33 cellular contexts compared by ENCODE assay signal in the genomic region with DNA sequence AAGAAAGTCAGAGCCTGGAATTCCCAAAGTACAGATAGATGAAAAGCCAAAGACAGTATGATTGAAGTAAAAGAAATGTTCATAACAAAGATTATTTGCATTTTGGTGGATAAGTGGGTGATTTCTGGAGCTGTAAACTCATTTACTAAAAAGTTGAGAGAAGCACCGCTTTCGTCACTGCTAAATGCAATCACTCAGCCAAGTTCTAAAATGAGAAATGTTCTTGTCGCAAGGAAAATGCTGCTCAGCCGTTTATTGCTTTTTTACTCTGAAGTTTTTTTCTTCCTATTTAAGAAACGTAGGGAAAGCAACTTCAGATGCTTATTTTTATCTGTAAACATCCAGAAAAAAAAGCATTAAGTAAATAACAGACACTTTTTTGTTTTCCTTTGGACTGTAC.
"Had no signal": no experiment of that assay in that cellular context is flagged by ENCODE, and none has a peak within 500 bp of the region (broad histone marks: within the 10 kb centered on the region; RNA-seq: fewer than 3 reads in every experiment).

No MANE protein-coding gene starts in this region.

- H3K4me1 Mint-ChIP-seq: activated CD4-positive, alpha-beta T cell treated with anti-CD3 and anti-CD28 coated beads, Interleukin-2, amount 10 ng/mL, durations not matched to agents 24 days and 14 days; activated naive CD4-positive, alpha-beta T cell treated with anti-CD3 and anti-CD28 coated beads, Interleukin-2, amount 10 ng/mL, durations not matched to agents 7 days and 5 days; activated naive CD8-positive, alpha-beta T cell treated with anti-CD3 and anti-CD28 coated beads, Interleukin-2, amount 10 ng/mL, durations not matched to agents 7 days and 5 days; naive thymus-derived CD4-positive, alpha-beta T cell; T-helper 17 cell had no signal

- H3K4me1 ChIP-seq: esophagus muscularis mucosa, gastroesophageal sphincter, vagina had no signal

- ATAC-seq: gastroesophageal sphincter; left colon; naive thymus-derived CD4-positive, alpha-beta T cell; sciatic nerve; stimulated activated naive CD8-positive, alpha-beta T cell treated with anti-CD3 and anti-CD28 coated beads, Interleukin-15, Interleukin-2, amounts not matched to agents 100 U/mL and 50 U/mL, for 24 hours; T-helper 17 cell had no signal

- H3K27me3 Mint-ChIP-seq: activated CD4-positive, alpha-beta memory T cell treated with anti-CD3 and anti-CD28 coated beads for 36 hours; activated naive CD4-positive, alpha-beta T cell treated with anti-CD3 and anti-CD28 coated beads, Interleukin-2, amount 10 ng/mL, durations not matched to agents 7 days and 5 days; progenitor cell of endocrine pancreas; type B pancreatic cell had no signal

- H3K36me3 ChIP-seq: brain microvascular endothelial cell, esophagus muscularis mucosa, gastroesophageal sphincter, ovary, vagina, WERI-Rb-1 had no signal

- H3K27ac Mint-ChIP-seq: activated CD4-positive, alpha-beta memory T cell treated with anti-CD3 and anti-CD28 coated beads for 36 hours; activated CD4-positive, alpha-beta T cell treated with anti-CD3 and anti-CD28 coated beads, Interleukin-2, amount 10 ng/mL, durations not matched to agents 24 days and 14 days; activated naive CD4-positive, alpha-beta T cell treated with anti-CD3 and anti-CD28 coated beads, Interleukin-2, amount 10 ng/mL, durations not matched to agents 7 days and 5 days; activated naive CD8-positive, alpha-beta T cell treated with anti-CD3 and anti-CD28 coated beads, Interleukin-2, amount 10 ng/mL, durations not matched to agents 7 days and 5 days; activated T-helper 1 cell treated with anti-CD3 and anti-CD28 coated beads, Interleukin-12 subunit alpha, Interleukin-12 subunit beta, Interleukin-2, Interleukin-4 antibody, amounts not matched to agents 30 ng/mL and 10 ng/mL and 1 ng/mL, durations not matched to agents 14 hours and 24 hours and 36 hours; naive thymus-derived CD4-positive, alpha-beta T cell; progenitor cell of endocrine pancreas; T-helper 17 cell; type B pancreatic cell had no signal

- H3K9me3 Mint-ChIP-seq: activated CD4-positive, alpha-beta memory T cell treated with anti-CD3 and anti-CD28 coated beads for 36 hours; activated CD4-positive, alpha-beta T cell treated with anti-CD3 and anti-CD28 coated beads, Interleukin-2, amount 10 ng/mL, durations not matched to agents 24 days and 14 days; activated naive CD4-positive, alpha-beta T cell treated with anti-CD3 and anti-CD28 coated beads, Interleukin-2, amount 10 ng/mL, durations not matched to agents 7 days and 5 days; activated naive CD8-positive, alpha-beta T cell treated with anti-CD3 and anti-CD28 coated beads, Interleukin-2, amount 10 ng/mL, durations not matched to agents 7 days and 5 days; activated T-helper 1 cell treated with anti-CD3 and anti-CD28 coated beads, Interleukin-12 subunit alpha, Interleukin-12 subunit beta, Interleukin-2, Interleukin-4 antibody, amounts not matched to agents 30 ng/mL and 10 ng/mL and 1 ng/mL, durations not matched to agents 14 hours and 24 hours and 36 hours; naive thymus-derived CD4-positive, alpha-beta T cell; type B pancreatic cell had no signal

- H3K4me3 Mint-ChIP-seq: activated CD4-positive, alpha-beta memory T cell treated with anti-CD3 and anti-CD28 coated beads for 36 hours; activated CD4-positive, alpha-beta T cell treated with anti-CD3 and anti-CD28 coated beads, Interleukin-2, amount 10 ng/mL, durations not matched to agents 24 days and 14 days; activated naive CD4-positive, alpha-beta T cell treated with anti-CD3 and anti-CD28 coated beads, Interleukin-2, amount 10 ng/mL, durations not matched to agents 7 days and 5 days; activated naive CD8-positive, alpha-beta T cell treated with anti-CD3 and anti-CD28 coated beads, Interleukin-2, amount 10 ng/mL, durations not matched to agents 7 days and 5 days; activated T-helper 1 cell treated with anti-CD3 and anti-CD28 coated beads, Interleukin-12 subunit alpha, Interleukin-12 subunit beta, Interleukin-2, Interleukin-4 antibody, amounts not matched to agents 30 ng/mL and 10 ng/mL and 1 ng/mL, durations not matched to agents 14 hours and 24 hours and 36 hours; naive thymus-derived CD4-positive, alpha-beta T cell; T-helper 17 cell; type B pancreatic cell had no signal

- H3K27ac ChIP-seq: brain microvascular endothelial cell, esophagus muscularis mucosa, gastroesophageal sphincter, skin epidermis, vagina, WERI-Rb-1 had no signal

- H3K4me3 ChIP-seq: esophagus muscularis mucosa, gastroesophageal sphincter, ovary, skin epidermis, vagina had no signal

- H3K36me3 Mint-ChIP-seq: activated CD4-positive, alpha-beta memory T cell treated with anti-CD3 and anti-CD28 coated beads for 36 hours; activated naive CD4-positive, alpha-beta T cell treated with anti-CD3 and anti-CD28 coated beads, Interleukin-2, amount 10 ng/mL, durations not matched to agents 7 days and 5 days; activated naive CD8-positive, alpha-beta T cell treated with anti-CD3 and anti-CD28 coated beads, Interleukin-2, amount 10 ng/mL, durations not matched to agents 7 days and 5 days; naive thymus-derived CD4-positive, alpha-beta T cell; type B pancreatic cell had no signal

- H3K9me3 ChIP-seq: esophagus muscularis mucosa, gastroesophageal sphincter, ovary, vagina had no signal

- DNase-seq: activated CD4-positive, alpha-beta memory T cell treated with anti-CD3 and anti-CD28 coated beads for 36 hours; activated CD4-positive, alpha-beta T cell treated with anti-CD3 and anti-CD28 coated beads, Interleukin-2, amount 10 ng/mL, durations not matched to agents 24 days and 14 days; activated CD4-positive, CD25-positive, alpha-beta regulatory T cell treated with anti-CD3 and anti-CD28 coated beads, Interleukin-2, amount 50 U/mL, for 72 hours; activated CD8-positive, alpha-beta memory T cell treated with anti-CD3 and anti-CD28 coated beads, Interleukin-2, amount 50 U/mL, for 4 hours; activated gamma-delta T cell; activated naive CD4-positive, alpha-beta T cell treated with anti-CD3 and anti-CD28 coated beads, Interleukin-2, amount 10 ng/mL, durations not matched to agents 7 days and 5 days; activated naive CD8-positive, alpha-beta T cell treated with anti-CD3 and anti-CD28 coated beads, Interleukin-2, amount 10 ng/mL, durations not matched to agents 7 days and 5 days; activated T-cell treated with anti-CD3 and anti-CD28 coated beads, Interleukin-2, amount 50 U/mL, for 1 hour; amniotic stem cell; brain microvascular endothelial cell; cortex of kidney; head of caudate nucleus; hippocampal formation; kidney; left colon; mammary epithelial cell; midbrain; naive thymus-derived CD4-positive, alpha-beta T cell; ovary; stimulated activated CD4-positive, alpha-beta T cell treated with anti-CD3 and anti-CD28 coated beads, Interleukin-12 subunit alpha, Interleukin-12 subunit beta, amount 100 ng/mL, for 4 hours; stimulated activated CD4-positive, alpha-beta T cell treated with anti-CD3 and anti-CD28 coated beads, Interleukin-4, amount 100 ng/mL, for 1 hour; stimulated activated naive CD8-positive, alpha-beta T cell treated with anti-CD3 and anti-CD28 coated beads, Interleukin-15, Interleukin-2, amounts not matched to agents 100 U/mL and 50 U/mL, for 24 hours; T-helper 17 cell; T1000; WERI-Rb-1 had no signal

- H3K27me3 ChIP-seq: brain microvascular endothelial cell, esophagus muscularis mucosa, gastroesophageal sphincter, ovary, vagina had no signal
